Comparison of ENCODE assay signal across 12 cellular contexts in genomic region chr2:189109921-189110397, GRCh38.
DNase-seq lines count a peak whose midpoint lies in the region; ATAC-seq, FAIRE-seq and TF ChIP-seq lines count a peak whose summit lies in the region.
"Had no signal": no experiment of that assay in that cellular context is flagged by ENCODE, and none has a peak within 500 bp of the region (broad histone marks: within the 10 kb centered on the region; RNA-seq: fewer than 3 reads in every experiment).

No MANE protein-coding gene starts in this region.

- no peak overlapping the region for H3K27ac Mint-ChIP-seq in activated naive CD8-positive, alpha-beta T cell treated with anti-CD3 and anti-CD28 coated beads, Interleukin-2, amount 50 U/mL, for 24 hours
- H3K27ac Mint-ChIP-seq: brain had no signal

- DNase-seq in RCC 7860 (ENCODE audit: low spot score) (peak; percentile 90), aorta (no peak), OCI-M2 (lab: John Stamatoyannopoulos, UW; ENCODE audit: unreplicated experiment) (no peak), SKM-1 (lab: John Stamatoyannopoulos, UW; ENCODE audit: unreplicated experiment) (no peak)
- no peak for DNase-seq in activated naive CD8-positive, alpha-beta T cell treated with anti-CD3 and anti-CD28 coated beads, Interleukin-2, amount 50 U/mL, for 24 hours
- DNase-seq: activated CD4-positive, alpha-beta T cell treated with anti-CD3 and anti-CD28 coated beads, Interleukin-2, amount 50 U/mL, for 48 hours; RPMI8226 had no signal

- no peaks in the 10 kb centered on the region for H3K4me1 ChIP-seq in aorta (ENCODE audit: control insufficient read depth in 1 of 2, insufficient read depth in 2 of 2, low read length in 2 of 2)

- H3K9me3 Mint-ChIP-seq in activated naive CD8-positive, alpha-beta T cell treated with anti-CD3 and anti-CD28 coated beads, Interleukin-2, amount 50 U/mL, for 24 hours: no peaks in the 10 kb centered on the region
- H3K9me3 Mint-ChIP-seq: brain had no signal

- ATAC-seq in GM19452 (IDR thresholded peaks at IDR 0.05; ENCODE audit: unreplicated experiment) (peak; percentile 94), HG02943 (IDR thresholded peaks at IDR 0.05; ENCODE audit: low read depth, unreplicated experiment) (peak; percentile 94), aorta (ENCODE audit: low FRiP score) (no peak)
- no peak for ATAC-seq in activated naive CD8-positive, alpha-beta T cell treated with anti-CD3 and anti-CD28 coated beads, Interleukin-2, amount 50 U/mL, for 24 hours

- 69 to 70% methylated on average over 2 of the region's 2 CpGs for whole genome bisulfite sequencing in aorta, 2 donors

- peaks cover 3% of the 10 kb centered on the region for H3K4me1 Mint-ChIP-seq in activated naive CD8-positive, alpha-beta T cell treated with anti-CD3 and anti-CD28 coated beads, Interleukin-2, amount 50 U/mL, for 24 hours

- FAIRE-seq in RCC 7860 (lab: Jason Lieb, UNC): peak; percentile 97

- H3K27me3 Mint-ChIP-seq in activated naive CD8-positive, alpha-beta T cell treated with anti-CD3 and anti-CD28 coated beads, Interleukin-2, amount 50 U/mL, for 24 hours: peaks cover 1% of the 10 kb centered on the region
- H3K27me3 Mint-ChIP-seq: brain had no signal

- no peaks in the 10 kb centered on the region for H3K27me3 ChIP-seq in aorta (ENCODE audit: control insufficient read depth in 1 of 2, insufficient read depth in 2 of 2, low read length in 1 of 2)
- H3K27me3 ChIP-seq: neutrophil had no signal

- no peaks in the 10 kb centered on the region for H3K9me3 ChIP-seq in aorta (ENCODE audit: control insufficient read depth, low read length)
- H3K9me3 ChIP-seq: neutrophil had no signal

- H3K4me3 ChIP-seq in aorta (ENCODE audit: low read length in 2 of 2): no peak overlapping the region

- peak overlapping the region; percentile 68 for H3K27ac ChIP-seq in 22Rv1
- H3K27ac ChIP-seq in aorta (ENCODE audit: low read depth in 1 of 2, low read length in 2 of 2): no peak overlapping the region
- H3K27ac ChIP-seq: neutrophil had no signal

- H3K36me3 ChIP-seq in aorta (ENCODE audit: control insufficient read depth in 1 of 2, insufficient read depth in 2 of 2, low read length in 1 of 2): no peaks in the 10 kb centered on the region
- H3K36me3 ChIP-seq: neutrophil had no signal

- H3K4me3 Mint-ChIP-seq in activated naive CD8-positive, alpha-beta T cell treated with anti-CD3 and anti-CD28 coated beads, Interleukin-2, amount 50 U/mL, for 24 hours: no peak overlapping the region
- H3K4me3 Mint-ChIP-seq: brain had no signal

- intact Hi-C loops in aorta (cut with DNase I): loop anchor here in 1 of 2 donors (5.0 to 10.0 kb wide), 2 partner anchors 65 to 237 kb away; partner anchors contain the start of gene COL5A2

- H3K36me3 Mint-ChIP-seq in activated naive CD8-positive, alpha-beta T cell treated with anti-CD3 and anti-CD28 coated beads, Interleukin-2, amount 50 U/mL, for 24 hours (ENCODE audit: low read depth): peaks cover 1% of the 10 kb centered on the region

- TF ChIP-seq CTCF in 22Rv1 (IDR thresholded peaks at IDR 0.05): no peak; the same call in none of the 2 replicates

Comparison
In these comparisons a context has a peak if more than half of its experiments do, and no peak if none do; other contexts are left out.
1. ATAC-seq: peak in GM19452 (single experiment) and HG02943 (single experiment); none in activated naive CD8-positive, alpha-beta T cell treated with anti-CD3 and anti-CD28 coated beads, Interleukin-2, amount 50 U/mL, for 24 hours (single experiment) and aorta (single experiment).